Comparison of ENCODE assay signal across 29 cellular contexts in genomic region chr10:108787932-108788331, GRCh38.
DNase-seq lines count a peak whose midpoint lies in the region; ATAC-seq and TF ChIP-seq lines count a peak whose summit lies in the region.
"Had no signal": no experiment of that assay in that cellular context is flagged by ENCODE, and none has a peak within 500 bp of the region (broad histone marks: within the 10 kb centered on the region; RNA-seq: fewer than 3 reads in every experiment).

No MANE protein-coding gene starts in this region.

- no peak overlapping the region for H3K9ac ChIP-seq in adipocyte (ENCODE audit: low read length)
- H3K9ac ChIP-seq: BLaER1 had no signal

- H3K4me1 ChIP-seq in adipocyte (ENCODE audit: control insufficient read depth, insufficient read depth, low read length) (peaks cover 11% of the 10 kb centered on the region), foreskin keratinocyte (no peaks in the 10 kb centered on the region)
- H3K4me1 ChIP-seq: BLaER1, body of pancreas, esophagus muscularis mucosa, psoas muscle, transverse colon had no signal

- peak; percentile 52 for ATAC-seq in foreskin keratinocyte
- no peak for ATAC-seq in GM19463 (IDR thresholded peaks at IDR 0.05; ENCODE audit: unreplicated experiment)
- ATAC-seq: activated T-helper 17 cell treated with anti-CD3 and anti-CD28 coated beads, Interleukin-2, amount 50 U/mL, for 72 hours; body of pancreas; left colon; Panc1; psoas muscle had no signal

- H3K27ac ChIP-seq in foreskin keratinocyte, result no peak overlapping the region
- H3K27ac ChIP-seq: 22Rv1, BLaER1, body of pancreas, esophagus muscularis mucosa, psoas muscle, transverse colon, VCaP had no signal

- no peaks in the 10 kb centered on the region for H3K27me3 ChIP-seq in adipocyte (replicated peaks; ENCODE audit: control insufficient read depth, insufficient read depth, low read length)
- no peaks in the 10 kb centered on the region for H3K27me3 ChIP-seq in foreskin keratinocyte
- no peaks in the 10 kb centered on the region for H3K27me3 ChIP-seq in MG63
- H3K27me3 ChIP-seq: BLaER1, body of pancreas, esophagus muscularis mucosa, transverse colon had no signal

- H3K4me3 ChIP-seq in adipocyte (ENCODE audit: low read length), result no peak overlapping the region
- H3K4me3 ChIP-seq in MG63, result no peak overlapping the region
- H3K4me3 ChIP-seq: BLaER1, body of pancreas, esophagus muscularis mucosa, psoas muscle, transverse colon had no signal

- H3K9me3 ChIP-seq in adipocyte (ENCODE audit: control insufficient read depth, low read length) (peaks cover 4% of the 10 kb centered on the region), MG63 (no peaks in the 10 kb centered on the region)

- no peaks in the 10 kb centered on the region for H3K36me3 ChIP-seq in adipocyte (ENCODE audit: control insufficient read depth, insufficient read depth, low read length, severe bottlenecking)
- no peaks in the 10 kb centered on the region for H3K36me3 ChIP-seq in MG63
- H3K36me3 ChIP-seq: BLaER1, esophagus muscularis mucosa, transverse colon had no signal

- TF ChIP-seq CTCF in foreskin keratinocyte (conservative IDR thresholded peaks at IDR 0.05), result no peak

- peak; percentile 60 for DNase-seq in A172 (ENCODE audit: low spot score)
- peak; percentile 49 for DNase-seq in HS-5 (ENCODE audit: low read depth)
- peak; percentile 26 for DNase-seq in adipocyte (ENCODE audit: low read depth)
- peak in 1 of 2 donors; percentile 61 for DNase-seq in foreskin keratinocyte
- no peak for DNase-seq in DMS79 (lab: John Stamatoyannopoulos, UW)
- DNase-seq in stimulated activated CD4-positive, alpha-beta T cell treated with anti-CD3 and anti-CD28 coated beads, Interleukin-2, amount 100 ng/mL, for 24 hours, result no peak
- DNase-seq in MG63, result no peak
- DNase-seq: activated CD4-positive, alpha-beta T cell treated with anti-CD3 and anti-CD28 coated beads, Interleukin-2, amount 10 ng/mL, durations not matched to agents 7 days and 5 days; activated naive CD8-positive, alpha-beta T cell treated with anti-CD3 and anti-CD28 coated beads for 36 hours; body of pancreas; Calu3; effector memory CD4-positive, alpha-beta T cell; glutamatergic neuron; left colon; NCI-H1105 treated with DMSO at 0.1 percent for 48 hours; NCI-H2081; psoas muscle; small intestine; stimulated activated CD4-positive, alpha-beta T cell treated with anti-CD3 and anti-CD28 coated beads, Interleukin-4, amount 100 ng/mL, for 24 hours; stimulated activated naive CD4-positive, alpha-beta T cell treated with Interleukin-2 at 50 U/mL for 16 hours; T-helper 2 cell; transverse colon had no signal

Comparison
In these comparisons a context has a peak if more than half of its experiments do, and no peak if none do; other contexts are left out.
1. DNase-seq: peak in A172 (single experiment), HS-5 (single experiment) and adipocyte (single experiment); none in DMS79 (single experiment), stimulated activated CD4-positive, alpha-beta T cell treated with anti-CD3 and anti-CD28 coated beads, Interleukin-2, amount 100 ng/mL, for 24 hours (0 of 2) and MG63 (single experiment).